8 cellular contexts compared by ENCODE assay signal in the genomic region with DNA sequence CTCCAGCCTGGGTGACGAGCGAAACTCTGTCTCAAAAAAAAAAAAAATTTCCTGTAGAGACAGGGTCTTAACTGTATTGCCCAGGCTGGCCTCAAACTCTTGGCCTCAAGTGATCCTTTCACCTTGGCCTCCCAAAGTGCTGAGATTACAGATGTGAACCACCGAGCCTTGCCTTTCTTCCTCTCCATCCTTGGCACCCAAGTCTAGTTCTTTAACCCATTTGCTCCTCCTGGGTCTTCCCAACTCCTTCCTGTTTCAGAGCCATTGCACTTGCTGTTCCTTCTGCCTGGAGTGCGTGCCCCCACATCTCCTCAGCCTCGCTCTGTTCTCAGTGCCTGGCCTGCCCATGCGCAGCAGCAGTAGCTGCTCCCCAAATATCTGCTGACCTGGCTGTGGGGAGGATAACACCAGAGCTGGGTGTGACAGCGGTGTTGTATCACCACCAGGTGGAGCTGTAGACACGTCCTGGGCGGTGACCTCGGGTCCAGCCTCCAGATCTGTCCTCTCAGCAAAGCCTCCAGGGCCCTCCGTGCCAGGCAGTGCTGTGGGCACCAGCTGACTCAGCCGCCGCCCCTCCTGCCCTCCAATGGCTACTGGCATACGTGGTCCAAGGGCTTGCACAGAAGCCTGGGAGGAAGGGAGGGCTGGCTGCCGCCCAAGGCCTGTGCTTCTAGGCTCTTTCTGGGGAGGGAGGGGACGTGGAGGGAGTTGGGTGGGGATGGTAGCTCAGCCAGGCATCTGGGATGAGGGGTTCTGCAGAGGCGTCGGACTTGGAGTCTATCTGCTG. TPM values are rescaled to one million over a fixed set of nuclear protein-coding genes. Genes with fewer than 3 reads are reported as not detected.
DNase-seq lines count a peak whose midpoint lies in the region; ATAC-seq and TF ChIP-seq lines count a peak whose summit lies in the region.

No MANE protein-coding gene starts in this region.

- H3K27ac ChIP-seq in CD8-positive, alpha-beta T cell (ENCODE audit: low read depth, low read length): no peak overlapping the region
- H3K27ac ChIP-seq in MM.1S (ENCODE audit: low read length): no peak overlapping the region
- no peak overlapping the region; a peak in 1 of 4 replicates for H3K27ac ChIP-seq in SK-N-SH (ENCODE audit: low read depth in 2 of 2, low read length in 1 of 2)

- no peaks in the 10 kb centered on the region for H3F3A ChIP-seq in MM.1S (ENCODE audit: insufficient read depth, low read length)
- no peaks in the 10 kb centered on the region for H3F3A ChIP-seq in SK-N-SH (replicated peaks; ENCODE audit: insufficient read depth)

- peak; percentile 60 to 88 (median 81) for DNase-seq in CD8-positive, alpha-beta T cell
- peak; percentile 93 for DNase-seq in MM.1S
- DNase-seq in SK-N-SH: peak; percentile 82
- DNase-seq in activated naive CD4-positive, alpha-beta T cell treated with Interleukin-2 at 50 U/mL for 16 hours: peak; percentile 85
- peak; percentile 91 for DNase-seq in foreskin melanocyte
- DNase-seq in omental fat pad (ENCODE audit: low spot score): peak; percentile 62
- DNase-seq in superior temporal gyrus (ENCODE audit: extremely low spot score): peak; percentile 99

- H3K9ac ChIP-seq in MM.1S (ENCODE audit: low read length) (no peak overlapping the region), SK-N-SH (no peak overlapping the region)

- H2AFZ ChIP-seq in MM.1S (ENCODE audit: low read length) (peak overlapping the region; percentile 69), SK-N-SH (ENCODE audit: low read depth) (no peak overlapping the region)

- no peaks in the 10 kb centered on the region for H3K9me3 Mint-ChIP-seq in CD8-positive, alpha-beta T cell

- H3K4me2 ChIP-seq in MM.1S (ENCODE audit: low read depth, low read length) (peak overlapping the region; percentile 67; the same call in 1 of the 2 replicates), SK-N-SH (no peak overlapping the region)

- peak; percentile 80 for TF ChIP-seq RAD21 in SK-N-SH (IDR thresholded peaks at IDR 0.05; ENCODE audit: low read length)

- no peak overlapping the region for H3K4me3 ChIP-seq in CD8-positive, alpha-beta T cell (ENCODE audit: low read depth, low read length)
- 0 out of 2 replicates have a peak overlapping the region, but pooled peaks have one; percentile 23 for H3K4me3 ChIP-seq in MM.1S (ENCODE audit: low read length)
- no peak overlapping the region; a peak in 1 of 4 replicates for H3K4me3 ChIP-seq in SK-N-SH (ENCODE audit: low read depth in 2 of 2, low read length in 1 of 2)

- CTCF ChIA-PET in CD8-positive, alpha-beta T cell (lab: Charles Lee): interaction anchor here (0.6 to 6.2 kb wide), 37 partner anchors 9 to 293 kb away, joined by 3 to 132 read pairs (median 5); a partner anchor contains a TSS
- CTCF ChIA-PET in SK-N-SH (lab: Yijun Ruan, JAX): interaction anchor here (0.6 to 5.7 kb wide), 25 partner anchors 9 to 489 kb away, joined by 3 to 69 read pairs (median 4); a partner anchor contains a TSS

- ATAC-seq in CD8-positive, alpha-beta T cell: peak; percentile 99
- ATAC-seq in GM21367 (IDR thresholded peaks at IDR 0.05; ENCODE audit: unreplicated experiment): peak; percentile 60
- peak; percentile 93 for ATAC-seq in omental fat pad (ENCODE audit: low FRiP score)

- peaks cover 2% of the 10 kb centered on the region for H3K36me3 Mint-ChIP-seq in CD8-positive, alpha-beta T cell

- intact Hi-C loops in CD8-positive, alpha-beta T cell (cut with DNase I, micrococcal nuclease): loop anchor here (1.0 to 2.0 kb wide), 4 partner anchors 65 to 194 kb away; a partner anchor contains a TSS

- H3K4me1 ChIP-seq in CD8-positive, alpha-beta T cell (ENCODE audit: insufficient read depth, low read length): peaks cover 13% of the 10 kb centered on the region
- H3K4me1 ChIP-seq in MM.1S (ENCODE audit: low read length): 0 out of 2 replicates have a peak, but pooled peaks cover 2% of the 10 kb centered on the region
- H3K4me1 ChIP-seq in SK-N-SH (ENCODE audit: control insufficient read depth in 1 of 2, insufficient read depth in 2 of 2, low read depth in 1 of 2, low read length in 1 of 2): peaks cover 10 to 16% of the 10 kb centered on the region in 2 experiments; a peak in 2 of 4 replicates

- peaks cover 11% of the 10 kb centered on the region for H3K4me1 Mint-ChIP-seq in CD8-positive, alpha-beta T cell (ENCODE audit: low read depth)

- no peak for TF ChIP-seq EP300 in SK-N-SH (IDR thresholded peaks at IDR 0.05; ENCODE audit: borderline replicate concordance in 1 of 2, low read depth in 1 of 2, low read length in 1 of 2)

- H3K27me3 Mint-ChIP-seq in CD8-positive, alpha-beta T cell (ENCODE audit: low read depth): no peaks in the 10 kb centered on the region

- no peaks in the 10 kb centered on the region for H4K20me1 ChIP-seq in MM.1S (ENCODE audit: insufficient read depth, low read length)
- no peaks in the 10 kb centered on the region for H4K20me1 ChIP-seq in SK-N-SH (ENCODE audit: insufficient read depth)

- no peaks in the 10 kb centered on the region for H3K27me3 ChIP-seq in CD8-positive, alpha-beta T cell (ENCODE audit: insufficient read depth, low read length)
- no peaks in the 10 kb centered on the region for H3K27me3 ChIP-seq in MM.1S (replicated peaks; ENCODE audit: insufficient read depth, low read length)
- no peaks in the 10 kb centered on the region for H3K27me3 ChIP-seq in SK-N-SH (ENCODE audit: insufficient read depth)

- WGBS in SK-N-SH (ENCODE audit: low lambda C conversion rate): 40% methylated on average over 7 of the region's 18 CpGs

- no peaks in the 10 kb centered on the region for H3K9me3 ChIP-seq in CD8-positive, alpha-beta T cell (ENCODE audit: low read length)
- H3K9me3 ChIP-seq in MM.1S (replicated peaks; ENCODE audit: insufficient read depth, low read length): no peaks in the 10 kb centered on the region
- no peaks in the 10 kb centered on the region for H3K9me3 ChIP-seq in SK-N-SH

- H3K27ac Mint-ChIP-seq in CD8-positive, alpha-beta T cell: no peak overlapping the region

- no peaks in the 10 kb centered on the region for H3K36me3 ChIP-seq in CD8-positive, alpha-beta T cell (ENCODE audit: insufficient read depth, low read length)
- H3K36me3 ChIP-seq in MM.1S (replicated peaks; ENCODE audit: insufficient read depth, low read length): no peaks in the 10 kb centered on the region
- H3K36me3 ChIP-seq in SK-N-SH (replicated peaks in 1 of 2; ENCODE audit: control insufficient read depth in 1 of 2, insufficient read depth in 2 of 2, low read length in 1 of 2): no peaks in the 10 kb centered on the region

- no peaks in the 10 kb centered on the region for H3K79me2 ChIP-seq in MM.1S (ENCODE audit: low read length)
- H3K79me2 ChIP-seq in SK-N-SH (ENCODE audit: insufficient read depth): no peaks in the 10 kb centered on the region

- H3K9me2 ChIP-seq in MM.1S (replicated peaks; ENCODE audit: insufficient read depth, low read length): no peaks in the 10 kb centered on the region
- H3K9me2 ChIP-seq in SK-N-SH: no peaks in the 10 kb centered on the region

- POLR2A ChIA-PET in CD8-positive, alpha-beta T cell (lab: Charles Lee): interaction anchor here (0.6 to 2.4 kb wide), 8 partner anchors 41 to 140 kb away, joined by 3 to 14 read pairs (median 4); a partner anchor contains a TSS
- POLR2A ChIA-PET in SK-N-SH (lab: Yijun Ruan, JAX): interaction anchor here (0.9 to 3.0 kb wide), 6 partner anchors 9 to 120 kb away, joined by 3 to 15 read pairs (median 4); a partner anchor contains a TSS

- H3K4me3 Mint-ChIP-seq in CD8-positive, alpha-beta T cell: no peak overlapping the region

- peak; percentile 93 for TF ChIP-seq CTCF in CD8-positive, alpha-beta T cell (IDR thresholded peaks at IDR 0.05)
- TF ChIP-seq CTCF in MM.1S (IDR thresholded peaks at IDR 0.05; ENCODE audit: low read length) (peak; percentile 97), SK-N-SH (IDR thresholded peaks at IDR 0.05) (peak; percentile 69), omental fat pad (IDR thresholded peaks at IDR 0.05) (peak in 1 of 3 donors; percentile 49)

TF ChIP-seq in SK-N-SH, 30 proteins besides CTCF, POLR2A, EP300 and RAD21 (continues in another document):
- TF ChIP-seq RFX5 (IDR thresholded peaks at IDR 0.05; ENCODE audit: low read length): no peak
- no peak for TF ChIP-seq EZH2phosphoT487 (IDR thresholded peaks at IDR 0.05; ENCODE audit: borderline replicate concordance, low read depth)
- peak; percentile 78 for TF ChIP-seq SMC3 (IDR thresholded peaks at IDR 0.05; ENCODE audit: low read depth, low read length)
- TF ChIP-seq, protein P1, sequence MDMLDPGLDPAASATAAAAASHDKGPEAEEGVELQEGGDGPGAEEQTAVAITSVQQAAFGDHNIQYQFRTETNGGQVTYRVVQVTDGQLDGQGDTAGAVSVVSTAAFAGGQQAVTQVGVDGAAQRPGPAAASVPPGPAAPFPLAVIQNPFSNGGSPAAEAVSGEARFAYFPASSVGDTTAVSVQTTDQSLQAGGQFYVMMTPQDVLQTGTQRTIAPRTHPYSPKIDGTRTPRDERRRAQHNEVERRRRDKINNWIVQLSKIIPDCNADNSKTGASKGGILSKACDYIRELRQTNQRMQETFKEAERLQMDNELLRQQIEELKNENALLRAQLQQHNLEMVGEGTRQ (IDR thresholded peaks at IDR 0.05; ENCODE audit: borderline replicate concordance, low read depth, low read length): no peak
- TF ChIP-seq, protein P2, sequence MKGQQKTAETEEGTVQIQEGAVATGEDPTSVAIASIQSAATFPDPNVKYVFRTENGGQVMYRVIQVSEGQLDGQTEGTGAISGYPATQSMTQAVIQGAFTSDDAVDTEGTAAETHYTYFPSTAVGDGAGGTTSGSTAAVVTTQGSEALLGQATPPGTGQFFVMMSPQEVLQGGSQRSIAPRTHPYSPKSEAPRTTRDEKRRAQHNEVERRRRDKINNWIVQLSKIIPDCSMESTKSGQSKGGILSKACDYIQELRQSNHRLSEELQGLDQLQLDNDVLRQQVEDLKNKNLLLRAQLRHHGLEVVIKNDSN (IDR thresholded peaks at IDR 0.05; ENCODE audit: borderline replicate concordance, low read depth): no peak
- no peak; the same call in 1 of the 2 replicates for TF ChIP-seq FOSL2 (IDR thresholded peaks at IDR 0.05; ENCODE audit: borderline replicate concordance, low read depth)
- TF ChIP-seq ELF1 (IDR thresholded peaks at IDR 0.05): no peak
- TF ChIP-seq, protein P3, sequence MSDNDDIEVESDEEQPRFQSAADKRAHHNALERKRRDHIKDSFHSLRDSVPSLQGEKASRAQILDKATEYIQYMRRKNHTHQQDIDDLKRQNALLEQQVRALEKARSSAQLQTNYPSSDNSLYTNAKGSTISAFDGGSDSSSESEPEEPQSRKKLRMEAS (IDR thresholded peaks at IDR 0.05; ENCODE audit: low read depth): no peak
- TF ChIP-seq TEAD4 (IDR thresholded peaks at IDR 0.05; ENCODE audit: borderline replicate concordance, insufficient read depth): no peak

RNA-seq across cellular contexts. Expression of a gene that starts 22.0 kb away (rescaled TPM):
- 1 to 10 TPM; 2.8 to 3.8 TPM for total RNA-seq in CD8-positive, alpha-beta T cell
- 3.6 and 5.0 TPM in 2 replicates for polyA plus RNA-seq in SK-N-SH (2012; rRNA removed)
- polyA plus RNA-seq in SK-N-SH (2012; cell fraction: cytosol; rRNA removed): 2.1 and 3.2 TPM in 2 replicates
- polyA plus RNA-seq in SK-N-SH (2012; cell fraction: nucleus; rRNA removed): 4.8 and 5.6 TPM in 2 replicates
- 10 to 100 TPM; 11.6 to 25.5 (median 18.1) TPM for total RNA-seq in omental fat pad

RNA-seq across cellular contexts. Expression of a gene that starts 42.9 kb away (rescaled TPM):
- total RNA-seq in CD8-positive, alpha-beta T cell: 10 to 100 TPM; 27.0 to 33.5 TPM
- polyA plus RNA-seq in SK-N-SH (2012; rRNA removed): 6.2 and 8.3 TPM in 2 replicates
- 5.0 and 7.3 TPM in 2 replicates for polyA plus RNA-seq in SK-N-SH (2012; cell fraction: cytosol; rRNA removed)
- polyA plus RNA-seq in SK-N-SH (2012; cell fraction: nucleus; rRNA removed): 7.2 and 8.6 TPM in 2 replicates
- 100 to 1,000 TPM in 1 of 4 donors, 10 to 100 TPM in 3; 59.4 to 111 (median 64.1) TPM for total RNA-seq in omental fat pad
